Comparison of ENCODE assay signal across 18 cellular contexts in genomic region chr1:100073531-100073930, GRCh38. TPM values are rescaled to one million over a fixed set of nuclear protein-coding genes. Genes with fewer than 3 reads are reported as not detected.
DNase-seq lines count a peak whose midpoint lies in the region; ATAC-seq, FAIRE-seq and TF ChIP-seq lines count a peak whose summit lies in the region.
"Had no signal": no experiment of that assay in that cellular context is flagged by ENCODE, and none has a peak within 500 bp of the region (broad histone marks: within the 10 kb centered on the region; RNA-seq: fewer than 3 reads in every experiment).

No MANE protein-coding gene starts in this region.

- no peak for TF ChIP-seq POLR2A in GM12891 (IDR thresholded peaks at IDR 0.05; ENCODE audit: low read depth, low read length)
- no peak for TF ChIP-seq POLR2A in sigmoid colon (IDR thresholded peaks at IDR 0.05)

- no peak overlapping the region for H3K27ac ChIP-seq in small intestine (ENCODE audit: low read depth in 1 of 2, low read length in 1 of 2)
- no peak overlapping the region for H3K27ac ChIP-seq in sigmoid colon
- H3K27ac ChIP-seq: C4-2B had no signal

- TF ChIP-seq EP300 in sigmoid colon (IDR thresholded peaks at IDR 0.05) = no peak

- H3K27ac Mint-ChIP-seq in activated T-helper 17 cell treated with anti-CD3 and anti-CD28 coated beads, Interleukin-2, amount 50 U/mL, for 72 hours = peak overlapping the region; percentile 29
- H3K27ac Mint-ChIP-seq in effector memory CD8-positive, alpha-beta T cell = peak overlapping the region; percentile 12 to 17
- peak overlapping the region in 4 of 10 donors; percentile 17 to 60 (median 30) for H3K27ac Mint-ChIP-seq in naive thymus-derived CD8-positive, alpha-beta T cell

- intact Hi-C loops in sigmoid colon (cut with DNase I) = no loop called here

- TF ChIP-seq CTCF in sigmoid colon (IDR thresholded peaks at IDR 0.05) = no peak

- WGBS in small intestine, 3 donors = 89 to 96% (median 96%) methylated on average over 3 of the region's 3 CpGs
- 94 to 97% methylated on average over 3 of the region's 3 CpGs for WGBS in sigmoid colon, 2 donors

- H3K9me3 ChIP-seq in small intestine (ENCODE audit: control insufficient read depth, low read depth) (no peaks in the 10 kb centered on the region), sigmoid colon (no peaks in the 10 kb centered on the region)
- H3K9me3 ChIP-seq: BE2C, HAP-1 had no signal

- no peaks in the 10 kb centered on the region for H3K27me3 Mint-ChIP-seq in activated T-helper 17 cell treated with anti-CD3 and anti-CD28 coated beads, Interleukin-2, amount 50 U/mL, for 72 hours
- no peaks in the 10 kb centered on the region for H3K27me3 Mint-ChIP-seq in effector memory CD8-positive, alpha-beta T cell
- no peaks in the 10 kb centered on the region for H3K27me3 Mint-ChIP-seq in naive thymus-derived CD8-positive, alpha-beta T cell
- H3K27me3 Mint-ChIP-seq: CD4-positive, alpha-beta memory T cell had no signal

- H3K4me1 Mint-ChIP-seq in activated T-helper 17 cell treated with anti-CD3 and anti-CD28 coated beads, Interleukin-2, amount 50 U/mL, for 72 hours = peaks cover 13% of the 10 kb centered on the region
- H3K4me1 Mint-ChIP-seq in effector memory CD8-positive, alpha-beta T cell (ENCODE audit: low read depth in 2 of 2) = peaks cover 0 to 24% of the 10 kb centered on the region in 2 donors
- peaks cover 0 to 14% (median 5%) of the 10 kb centered on the region in 4 donors for H3K4me1 Mint-ChIP-seq in naive thymus-derived CD8-positive, alpha-beta T cell

- FAIRE-seq in GM12891 (lab: Jason Lieb, UNC) = peak; percentile 61
- no peak for FAIRE-seq in small intestine (lab: Jason Lieb, UNC)
- FAIRE-seq: A204.1, GM18507 had no signal

- H3K4me1 ChIP-seq in small intestine (ENCODE audit: control insufficient read depth in 2 of 2, insufficient read depth in 1 of 2, low read depth in 1 of 2, low read length in 1 of 2) (no peaks in the 10 kb centered on the region), sigmoid colon (no peaks in the 10 kb centered on the region)
- H3K4me1 ChIP-seq: BE2C had no signal

- no peak for ATAC-seq in activated T-helper 17 cell treated with anti-CD3 and anti-CD28 coated beads, Interleukin-2, amount 50 U/mL, for 72 hours (replicated peaks)
- no peak for ATAC-seq in effector memory CD8-positive, alpha-beta T cell (replicated peaks)
- ATAC-seq in naive thymus-derived CD8-positive, alpha-beta T cell = no peak

- H3K4me3 ChIP-seq in small intestine (ENCODE audit: low read depth in 1 of 2, low read length in 2 of 2) (no peak overlapping the region), sigmoid colon (no peak overlapping the region)
- H3K4me3 ChIP-seq: HAP-1 had no signal

- DNase-seq in EH (ENCODE audit: low read depth) = peak; percentile 17
- DNase-seq in GM12891 (ENCODE audit: insufficient read length, low spot score) = no peak
- no peak for DNase-seq in effector memory CD8-positive, alpha-beta T cell
- no peak for DNase-seq in small intestine
- no peak for DNase-seq in naive thymus-derived CD8-positive, alpha-beta T cell
- no peak for DNase-seq in NCI-H2196 (lab: John Stamatoyannopoulos, UW; ENCODE audit: unreplicated experiment)
- no peak for DNase-seq in sigmoid colon
- DNase-seq: BE2C; CD4-positive, alpha-beta memory T cell; DMS79; GDM1; GOT3; IMR-90 had no signal

- POLR2A ChIA-PET in naive thymus-derived CD8-positive, alpha-beta T cell (lab: Charles Lee) = no interaction called here

- peaks cover 100% of the 10 kb centered on the region for H3K36me3 Mint-ChIP-seq in activated T-helper 17 cell treated with anti-CD3 and anti-CD28 coated beads, Interleukin-2, amount 50 U/mL, for 72 hours (ENCODE audit: low read depth)
- H3K36me3 Mint-ChIP-seq in effector memory CD8-positive, alpha-beta T cell (ENCODE audit: insufficient read depth) = peaks cover 75% of the 10 kb centered on the region
- H3K36me3 Mint-ChIP-seq in naive thymus-derived CD8-positive, alpha-beta T cell = peaks cover 0 to 90% (median 27%) of the 10 kb centered on the region in 3 donors

- no peak overlapping the region for H3K4me3 Mint-ChIP-seq in activated T-helper 17 cell treated with anti-CD3 and anti-CD28 coated beads, Interleukin-2, amount 50 U/mL, for 72 hours
- no peak overlapping the region for H3K4me3 Mint-ChIP-seq in effector memory CD8-positive, alpha-beta T cell
- no peak overlapping the region for H3K4me3 Mint-ChIP-seq in naive thymus-derived CD8-positive, alpha-beta T cell
- H3K4me3 Mint-ChIP-seq: CD4-positive, alpha-beta memory T cell had no signal

- no peaks in the 10 kb centered on the region for H3K27me3 ChIP-seq in small intestine (ENCODE audit: control insufficient read depth in 2 of 2, insufficient read depth in 2 of 2, low read length in 2 of 2)
- H3K27me3 ChIP-seq in sigmoid colon = no peaks in the 10 kb centered on the region
- H3K27me3 ChIP-seq: BE2C had no signal

- no peaks in the 10 kb centered on the region for H3K9me3 Mint-ChIP-seq in activated T-helper 17 cell treated with anti-CD3 and anti-CD28 coated beads, Interleukin-2, amount 50 U/mL, for 72 hours
- H3K9me3 Mint-ChIP-seq in effector memory CD8-positive, alpha-beta T cell = no peaks in the 10 kb centered on the region
- H3K9me3 Mint-ChIP-seq in naive thymus-derived CD8-positive, alpha-beta T cell = no peaks in the 10 kb centered on the region
- H3K9me3 Mint-ChIP-seq: CD4-positive, alpha-beta memory T cell had no signal

- H3K36me3 ChIP-seq in small intestine (ENCODE audit: control insufficient read depth in 2 of 2, insufficient read depth in 2 of 2, low read length in 2 of 2) (peaks cover 10% of the 10 kb centered on the region in 2 donors), sigmoid colon (peaks cover 21 to 79% (median 30%) of the 10 kb centered on the region in 4 donors)

TF ChIP-seq in GM12891, 5 proteins besides CTCF, POLR2A, EP300 and RAD21:
- TF ChIP-seq PAX5 (IDR thresholded peaks at IDR 0.05; ENCODE audit: insufficient read depth, low read length, severe bottlenecking) (no peak), TAF1 (IDR thresholded peaks at IDR 0.05; ENCODE audit: low read depth, low read length) (no peak), POLR2AphosphoS5 (IDR thresholded peaks at IDR 0.05; ENCODE audit: low read depth, low read length) (no peak), POU2F2 (IDR thresholded peaks at IDR 0.05; ENCODE audit: low read depth, low read length) (no peak), SPI1 (IDR thresholded peaks at IDR 0.05; ENCODE audit: low read depth, low read length) (no peak)

RNA-seq across cellular contexts. Expression of gene SASS6, which starts 59.2 kb away (rescaled TPM):
- polyA plus RNA-seq in GM12891 (2012; ENCODE audit: low read depth, missing spikeins) = 4.2 TPM
- total RNA-seq in activated T-helper 17 cell treated with anti-CD3 and anti-CD28 coated beads, Interleukin-2, amount 50 U/mL, for 72 hours = 10 to 100 TPM; 14.1 to 14.3 TPM
- polyA plus RNA-seq in small intestine (1 to 10 TPM; 1.8 to 3.3 (median 1.9) TPM), sigmoid colon (1 to 10 TPM in 2 of 3 donors, under 1 TPM in 1; 0.92 to 2.6 (median 1.2) TPM)
- total RNA-seq in naive thymus-derived CD8-positive, alpha-beta T cell = 1 to 10 TPM; 6.6 to 6.7 TPM
- polyA plus RNA-seq in naive thymus-derived CD8-positive, alpha-beta T cell = 1 to 10 TPM; 1.7 to 2.4 (median 1.8) TPM
- total RNA-seq in sigmoid colon = 1 to 10 TPM; 2.7 to 7.1 (median 4.9) TPM

RNA-seq across cellular contexts. Expression of gene TRMT13, which starts 59.4 kb away (rescaled TPM):
- polyA plus RNA-seq in GM12891 (2012; ENCODE audit: low read depth, missing spikeins) = 7.1 TPM
- 10 to 100 TPM; 18.4 to 23.5 TPM for total RNA-seq in activated T-helper 17 cell treated with anti-CD3 and anti-CD28 coated beads, Interleukin-2, amount 50 U/mL, for 72 hours
- polyA plus RNA-seq in small intestine = 10 to 100 TPM in 1 of 3 donors, 1 to 10 TPM in 2; 7.6 to 11.6 (median 9.3) TPM
- 10 to 100 TPM; 53.2 to 55.5 TPM for total RNA-seq in naive thymus-derived CD8-positive, alpha-beta T cell
- 10 to 100 TPM in 2 of 3 donors, 1 to 10 TPM in 1; 8.7 to 12.7 (median 11.9) TPM for polyA plus RNA-seq in naive thymus-derived CD8-positive, alpha-beta T cell
- total RNA-seq in sigmoid colon = 10 to 100 TPM; 17.4 to 26.4 (median 24.8) TPM
- polyA plus RNA-seq in sigmoid colon = 1 to 10 TPM; 2.4 to 9.0 (median 3.2) TPM
